28 cellular contexts compared by ENCODE assay signal in genomic region chr11:130703489-130704190, GRCh38.
"Had no signal": no experiment of that assay in that cellular context is flagged by ENCODE, and none has a peak within 500 bp of the region (broad histone marks: within the 10 kb centered on the region; RNA-seq: fewer than 3 reads in every experiment).

No MANE protein-coding gene starts in this region.

- H3K4me1 ChIP-seq: ascending aorta, breast epithelium, colonic mucosa, foreskin keratinocyte had no signal

- H3K9me3 ChIP-seq: ascending aorta, breast epithelium, colonic mucosa, gastrocnemius medialis had no signal

- H3K9me3 Mint-ChIP-seq: activated CD4-positive, alpha-beta memory T cell treated with anti-CD3 and anti-CD28 coated beads, Interleukin-2, amount 10 ng/mL, durations not matched to agents 7 days and 5 days; activated CD4-positive, alpha-beta T cell treated with anti-CD3 and anti-CD28 coated beads, Interleukin-2, amount 10 ng/mL, durations not matched to agents 7 days and 5 days; activated naive CD4-positive, alpha-beta T cell treated with anti-CD3 and anti-CD28 coated beads, Interleukin-2, amount 10 ng/mL, durations not matched to agents 7 days and 5 days; activated naive CD8-positive, alpha-beta T cell treated with anti-CD3 and anti-CD28 coated beads, Interleukin-2, amount 10 ng/mL, durations not matched to agents 7 days and 5 days; activated T-cell treated with anti-CD3 and anti-CD28 coated beads, Interleukin-2, amount 50 U/mL, for 24 hours; activated T-cell treated with anti-CD3 and anti-CD28 coated beads, Interleukin-2, amount 50 U/mL, for 72 hours had no signal

- H3K36me3 Mint-ChIP-seq: activated naive CD4-positive, alpha-beta T cell treated with anti-CD3 and anti-CD28 coated beads, Interleukin-2, amount 10 ng/mL, durations not matched to agents 7 days and 5 days; activated naive CD4-positive, alpha-beta T cell treated with anti-CD3 and anti-CD28 coated beads, Interleukin-2, amount 50 U/mL, for 72 hours; activated naive CD8-positive, alpha-beta T cell treated with anti-CD3 and anti-CD28 coated beads, Interleukin-2, amount 10 ng/mL, durations not matched to agents 7 days and 5 days; brain; WTC11 had no signal

- H3K27me3 ChIP-seq: ascending aorta, breast epithelium, cardiac muscle cell, colonic mucosa, foreskin keratinocyte, gastrocnemius medialis had no signal

- H3K27me3 Mint-ChIP-seq: activated CD4-positive, alpha-beta T cell treated with anti-CD3 and anti-CD28 coated beads, Interleukin-2, amount 10 ng/mL, durations not matched to agents 7 days and 5 days; activated naive CD8-positive, alpha-beta T cell treated with anti-CD3 and anti-CD28 coated beads, Interleukin-2, amount 10 ng/mL, durations not matched to agents 7 days and 5 days had no signal

- H3K4me1 Mint-ChIP-seq: activated CD4-positive, alpha-beta memory T cell treated with anti-CD3 and anti-CD28 coated beads, Interleukin-2, amount 10 ng/mL, durations not matched to agents 7 days and 5 days; activated CD4-positive, alpha-beta T cell treated with anti-CD3 and anti-CD28 coated beads, Interleukin-2, amount 10 ng/mL, durations not matched to agents 7 days and 5 days; activated naive CD4-positive, alpha-beta T cell treated with anti-CD3 and anti-CD28 coated beads, Interleukin-2, amount 10 ng/mL, durations not matched to agents 7 days and 5 days; activated naive CD8-positive, alpha-beta T cell treated with anti-CD3 and anti-CD28 coated beads, Interleukin-2, amount 10 ng/mL, durations not matched to agents 7 days and 5 days; brain; WTC11 had no signal

- H3K4me3 Mint-ChIP-seq: activated CD4-positive, alpha-beta memory T cell treated with anti-CD3 and anti-CD28 coated beads, Interleukin-2, amount 10 ng/mL, durations not matched to agents 7 days and 5 days; activated CD4-positive, alpha-beta T cell treated with anti-CD3 and anti-CD28 coated beads, Interleukin-2, amount 10 ng/mL, durations not matched to agents 7 days and 5 days; activated naive CD4-positive, alpha-beta T cell treated with anti-CD3 and anti-CD28 coated beads, Interleukin-2, amount 10 ng/mL, durations not matched to agents 7 days and 5 days; activated naive CD8-positive, alpha-beta T cell treated with anti-CD3 and anti-CD28 coated beads, Interleukin-2, amount 10 ng/mL, durations not matched to agents 7 days and 5 days; activated T-cell treated with anti-CD3 and anti-CD28 coated beads, Interleukin-2, amount 50 U/mL, for 24 hours; activated T-cell treated with anti-CD3 and anti-CD28 coated beads, Interleukin-2, amount 50 U/mL, for 72 hours; brain; WTC11 had no signal

- ATAC-seq: activated naive CD4-positive, alpha-beta T cell treated with anti-CD3 and anti-CD28 coated beads, Interleukin-2, amount 50 U/mL, for 72 hours; activated T-cell treated with anti-CD3 and anti-CD28 coated beads, Interleukin-2, amount 50 U/mL, for 72 hours; esophagus mucosa; foreskin keratinocyte; gastrocnemius medialis; WTC11 had no signal

- DNase-seq: activated CD4-positive, alpha-beta memory T cell treated with anti-CD3 and anti-CD28 coated beads, Interleukin-2, amount 10 ng/mL, durations not matched to agents 7 days and 5 days; activated CD4-positive, alpha-beta T cell treated with anti-CD3 and anti-CD28 coated beads for 1 hour; activated CD4-positive, alpha-beta T cell treated with anti-CD3 and anti-CD28 coated beads for 4 hours; activated CD4-positive, alpha-beta T cell treated with anti-CD3 and anti-CD28 coated beads, Interleukin-2, amount 10 ng/mL, durations not matched to agents 7 days and 5 days; activated CD4-positive, alpha-beta T cell treated with anti-CD3 and anti-CD28 coated beads, Interleukin-2, amount 50 U/mL, for 4 hours; activated CD8-positive, alpha-beta memory T cell treated with anti-CD3 and anti-CD28 coated beads, Interleukin-2, amount 50 U/mL, for 48 hours; activated gamma-delta T cell; activated naive CD4-positive, alpha-beta T cell; activated naive CD4-positive, alpha-beta T cell treated with anti-CD3 and anti-CD28 coated beads, Interleukin-2, amount 10 ng/mL, durations not matched to agents 7 days and 5 days; activated naive CD8-positive, alpha-beta T cell treated with anti-CD3 and anti-CD28 coated beads, Interleukin-2, amount 10 ng/mL, durations not matched to agents 7 days and 5 days; activated T-cell treated with anti-CD3 and anti-CD28 coated beads for 4 hours; activated T-cell treated with anti-CD3 and anti-CD28 coated beads, Interleukin-2, amount 50 U/mL, for 24 hours; activated T-cell treated with anti-CD3 and anti-CD28 coated beads, Interleukin-2, amount 50 U/mL, for 72 hours; central memory CD4-positive, alpha-beta T cell; cerebellar nuclear complex; colonic mucosa; effector CD8-positive, alpha-beta T cell; foreskin keratinocyte; gastrocnemius medialis; glutamatergic neuron; T-helper 2 cell had no signal

- H3K36me3 ChIP-seq: ascending aorta, breast epithelium, cardiac muscle cell, colonic mucosa, gastrocnemius medialis had no signal

- H3K4me3 ChIP-seq: ascending aorta, breast epithelium, cardiac muscle cell, colonic mucosa, gastrocnemius medialis had no signal

- H3K27ac ChIP-seq: ascending aorta, breast epithelium, cardiac muscle cell, colonic mucosa, foreskin keratinocyte, gastrocnemius medialis had no signal

- H3K27ac Mint-ChIP-seq: activated CD4-positive, alpha-beta memory T cell treated with anti-CD3 and anti-CD28 coated beads, Interleukin-2, amount 10 ng/mL, durations not matched to agents 7 days and 5 days; activated CD4-positive, alpha-beta T cell treated with anti-CD3 and anti-CD28 coated beads, Interleukin-2, amount 10 ng/mL, durations not matched to agents 7 days and 5 days; activated naive CD4-positive, alpha-beta T cell treated with anti-CD3 and anti-CD28 coated beads, Interleukin-2, amount 10 ng/mL, durations not matched to agents 7 days and 5 days; activated naive CD4-positive, alpha-beta T cell treated with anti-CD3 and anti-CD28 coated beads, Interleukin-2, amount 50 U/mL, for 72 hours; activated naive CD8-positive, alpha-beta T cell treated with anti-CD3 and anti-CD28 coated beads, Interleukin-2, amount 10 ng/mL, durations not matched to agents 7 days and 5 days; activated T-cell treated with anti-CD3 and anti-CD28 coated beads, Interleukin-2, amount 50 U/mL, for 24 hours; activated T-cell treated with anti-CD3 and anti-CD28 coated beads, Interleukin-2, amount 50 U/mL, for 72 hours; brain; WTC11 had no signal
